Comparison of ENCODE assay signal across 1 cellular context in the genomic region with DNA sequence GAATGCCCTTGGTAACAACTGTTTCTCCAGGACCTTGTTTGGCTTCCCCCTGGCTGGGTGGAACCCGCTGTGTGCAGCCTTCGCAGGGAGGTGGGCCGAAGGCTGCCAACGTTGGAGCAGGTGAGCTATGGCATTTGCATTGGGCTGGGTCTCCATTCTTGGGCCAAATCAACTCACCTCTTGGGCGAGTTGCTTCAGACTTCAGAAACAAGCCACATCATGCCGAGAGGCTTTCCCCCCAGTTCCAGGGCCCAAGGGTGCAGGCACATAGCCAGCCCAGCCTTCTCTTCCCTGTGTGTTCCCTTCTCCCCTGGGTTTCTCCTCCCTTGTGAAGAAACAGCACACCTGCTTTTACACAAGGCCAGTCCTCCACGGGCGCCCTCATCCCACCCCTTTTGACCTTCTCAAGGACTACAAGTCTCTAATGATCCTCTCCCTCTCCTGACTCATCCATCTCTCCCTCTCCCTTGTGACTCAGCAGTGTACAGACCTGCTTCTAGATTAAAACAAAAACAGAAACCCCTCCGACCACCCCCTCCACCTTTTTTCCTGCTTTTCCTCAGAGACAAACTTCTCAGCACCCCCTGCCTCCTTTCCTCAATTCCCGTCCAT.
TF ChIP-seq lines count a peak whose summit lies in the region.

No MANE protein-coding gene starts in this region.

TF ChIP-seq in K562, 482 proteins besides CTCF, POLR2A, EP300 and RAD21:
- TF ChIP-seq ESRRA (IDR thresholded peaks at IDR 0.05; ENCODE audit: borderline replicate concordance, low read depth) (peak; percentile 43; the same call in 1 of the 2 replicates), ZNF140 (CRISPR knock-in tag; IDR thresholded peaks at IDR 0.05) (no peak), FOSL1 (tag; conservative IDR thresholded peaks at IDR 0.05) (peak; percentile 72), MAFG (tag; conservative IDR thresholded peaks at IDR 0.05) (peak; percentile 51; the same call in 1 of the 2 replicates), C11orf30 (IDR thresholded peaks at IDR 0.05; ENCODE audit: low read depth) (0 out of 2 replicates have a peak, but pooled peaks have one; percentile 42), NFE2 (IDR thresholded peaks at IDR 0.05; ENCODE audit: low read depth) (0 out of 2 replicates have a peak, but pooled peaks have one; percentile 33), JUND (IDR thresholded peaks at IDR 0.05; ENCODE audit: borderline replicate concordance, low read depth, low read length) (no peak), JUND (tag; IDR thresholded peaks at IDR 0.05; ENCODE audit: borderline replicate concordance, low read depth, low read length) (peak; percentile 12; the same call in 1 of the 3 replicates)
- TF ChIP-seq, protein P1, sequence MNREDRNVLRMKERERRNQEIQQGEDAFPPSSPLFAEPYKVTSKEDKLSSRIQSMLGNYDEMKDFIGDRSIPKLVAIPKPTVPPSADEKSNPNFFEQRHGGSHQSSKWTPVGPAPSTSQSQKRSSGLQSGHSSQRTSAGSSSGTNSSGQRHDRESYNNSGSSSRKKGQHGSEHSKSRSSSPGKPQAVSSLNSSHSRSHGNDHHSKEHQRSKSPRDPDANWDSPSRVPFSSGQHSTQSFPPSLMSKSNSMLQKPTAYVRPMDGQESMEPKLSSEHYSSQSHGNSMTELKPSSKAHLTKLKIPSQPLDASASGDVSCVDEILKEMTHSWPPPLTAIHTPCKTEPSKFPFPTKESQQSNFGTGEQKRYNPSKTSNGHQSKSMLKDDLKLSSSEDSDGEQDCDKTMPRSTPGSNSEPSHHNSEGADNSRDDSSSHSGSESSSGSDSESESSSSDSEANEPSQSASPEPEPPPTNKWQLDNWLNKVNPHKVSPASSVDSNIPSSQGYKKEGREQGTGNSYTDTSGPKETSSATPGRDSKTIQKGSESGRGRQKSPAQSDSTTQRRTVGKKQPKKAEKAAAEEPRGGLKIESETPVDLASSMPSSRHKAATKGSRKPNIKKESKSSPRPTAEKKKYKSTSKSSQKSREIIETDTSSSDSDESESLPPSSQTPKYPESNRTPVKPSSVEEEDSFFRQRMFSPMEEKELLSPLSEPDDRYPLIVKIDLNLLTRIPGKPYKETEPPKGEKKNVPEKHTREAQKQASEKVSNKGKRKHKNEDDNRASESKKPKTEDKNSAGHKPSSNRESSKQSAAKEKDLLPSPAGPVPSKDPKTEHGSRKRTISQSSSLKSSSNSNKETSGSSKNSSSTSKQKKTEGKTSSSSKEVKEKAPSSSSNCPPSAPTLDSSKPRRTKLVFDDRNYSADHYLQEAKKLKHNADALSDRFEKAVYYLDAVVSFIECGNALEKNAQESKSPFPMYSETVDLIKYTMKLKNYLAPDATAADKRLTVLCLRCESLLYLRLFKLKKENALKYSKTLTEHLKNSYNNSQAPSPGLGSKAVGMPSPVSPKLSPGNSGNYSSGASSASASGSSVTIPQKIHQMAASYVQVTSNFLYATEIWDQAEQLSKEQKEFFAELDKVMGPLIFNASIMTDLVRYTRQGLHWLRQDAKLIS (CRISPR knock-in tag; IDR thresholded peaks at IDR 0.05) = no peak
